Comparison of ENCODE assay signal across 34 cellular contexts in the genomic region with DNA sequence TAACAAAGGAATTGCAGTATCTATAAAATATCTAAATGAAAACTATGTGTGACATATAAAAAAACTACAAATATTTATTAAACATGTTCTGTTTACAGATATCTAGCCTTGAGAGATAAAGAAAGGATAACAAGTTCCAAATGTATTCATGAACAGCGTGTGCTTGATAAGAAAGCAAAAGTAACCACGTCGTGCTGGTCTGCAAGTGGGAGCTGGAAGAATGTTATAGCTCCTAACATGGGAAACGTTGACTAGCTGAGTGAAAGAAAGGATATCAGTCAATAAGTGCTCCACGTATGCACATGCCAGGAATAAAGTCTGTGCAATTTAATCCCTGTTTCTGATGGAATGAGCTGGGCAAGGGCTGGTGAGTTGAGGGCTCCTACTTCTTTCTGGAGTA.
DNase-seq lines count a peak whose midpoint lies in the region; ATAC-seq, FAIRE-seq and TF ChIP-seq lines count a peak whose summit lies in the region.
"Had no signal": no experiment of that assay in that cellular context is flagged by ENCODE, and none has a peak within 500 bp of the region (broad histone marks: within the 10 kb centered on the region; RNA-seq: fewer than 3 reads in every experiment).

No MANE protein-coding gene starts in this region.

- no peak overlapping the region for H2AK5ac ChIP-seq in IMR-90 (ENCODE audit: low read depth, low read length)

- POLR2A ChIA-PET in Caco-2 (lab: Charles Lee) (no interaction called here), IMR-90 (lab: Charles Lee; ENCODE audit: unreplicated experiment) (no interaction called here), GM12878 (lab: Charles Lee) (no interaction called here)

- no peak overlapping the region for H3K18ac ChIP-seq in IMR-90 (ENCODE audit: low read depth, low read length)

- no peaks in the 10 kb centered on the region for H3K9me1 ChIP-seq in IMR-90 (ENCODE audit: insufficient read depth, low read length)

- TF ChIP-seq CTCF in Caco-2 (IDR thresholded peaks at IDR 0.05; ENCODE audit: insufficient read depth in 1 of 2, low read depth in 1 of 2, low read length in 1 of 2, severe bottlenecking in 1 of 2, unreplicated experiment in 1 of 2) (no peak), IMR-90 (conservative IDR thresholded peaks at IDR 0.05; ENCODE audit: low read depth, low read length) (no peak), GM12878 (IDR thresholded peaks at IDR 0.05 in 2 of 3, conservative IDR thresholded peaks at IDR 0.05 in 1 of 3; ENCODE audit: control insufficient read depth in 2 of 3, extremely low read depth in 1 of 3, insufficient read depth in 1 of 3, low read depth in 3 of 3, low read length in 3 of 3) (no peak)

- RAD21 ChIA-PET in GM12878 (lab: Charles Lee; ENCODE audit: unreplicated experiment): interaction anchor here (0.6 to 1.0 kb wide), 2 partner anchors 9 to 18 kb away, joined by 3 read pairs; no protein-coding TSS in a partner anchor

- no peak for TF ChIP-seq RAD21 in IMR-90 (IDR thresholded peaks at IDR 0.05; ENCODE audit: low read length)
- TF ChIP-seq RAD21 in GM12878 (IDR thresholded peaks at IDR 0.05; ENCODE audit: insufficient read depth, low read depth, low read length): no peak

- H4K20me1 ChIP-seq in IMR-90 (ENCODE audit: insufficient read depth, low read length): no peaks in the 10 kb centered on the region
- no peaks in the 10 kb centered on the region for H4K20me1 ChIP-seq in GM12878 (ENCODE audit: control insufficient read depth, insufficient read depth)
- H4K20me1 ChIP-seq: BLaER1 had no signal

- H4K8ac ChIP-seq in IMR-90 (ENCODE audit: low read depth in 2 of 2, low read length in 2 of 2): no peak overlapping the region

- no TSS peak for BruUV-seq in Caco-2 (replicated peaks; lab: Mats Ljungman, UMichigan)
- no TSS peak for BruUV-seq in IMR-90 (replicated peaks; lab: Mats Ljungman, UMichigan)
- no TSS peak for BruUV-seq in GM12878 (replicated peaks; lab: Mats Ljungman, UMichigan)

- no peak for ATAC-seq in IMR-90 (ENCODE audit: low read depth)
- peak; percentile 38 for ATAC-seq in GM12878
- ATAC-seq in GM21526 (IDR thresholded peaks at IDR 0.05; ENCODE audit: low FRiP score, unreplicated experiment): no peak
- ATAC-seq: heart right ventricle; mucosa of descending colon; natural killer cell; stimulated activated effector memory CD8-positive, alpha-beta T cell treated with anti-CD3 and anti-CD28 coated beads, Interleukin-12 subunit alpha, Interleukin-12 subunit beta, amount 100 ng/mL, for 72 hours had no signal

- in situ Hi-C loops in IMR-90 (cut with MboI; ENCODE audit: low sequenced_read_pairs): no loop called here
- in situ Hi-C loops in GM12878 (cut with MboI): no loop called here

- H3K27ac Mint-ChIP-seq in Caco-2 (ENCODE audit: unreplicated experiment): no peak overlapping the region
- H3K27ac Mint-ChIP-seq: activated CD4-positive, alpha-beta T cell treated with anti-CD3 and anti-CD28 coated beads, Interleukin-2, amount 10 ng/mL, durations not matched to agents 7 days and 5 days; activated naive CD8-positive, alpha-beta T cell treated with anti-CD3 and anti-CD28 coated beads, Interleukin-2, amount 10 ng/mL, durations not matched to agents 7 days and 5 days; natural killer cell; stimulated activated effector memory CD8-positive, alpha-beta T cell treated with anti-CD3 and anti-CD28 coated beads, Interleukin-12 subunit alpha, Interleukin-12 subunit beta, amount 100 ng/mL, for 72 hours had no signal

- H2AK9ac ChIP-seq in IMR-90 (replicated peaks; ENCODE audit: low read depth, low read length, poor library complexity): no peak overlapping the region

- no peak overlapping the region for H3K9ac ChIP-seq in IMR-90 (ENCODE audit: low read depth, low read length)
- no peak overlapping the region for H3K9ac ChIP-seq in GM12878 (ENCODE audit: control insufficient read depth, insufficient read depth, low read length)
- H3K9ac ChIP-seq: BLaER1, GM23248, KMS-11 had no signal

- H3K4me3 ChIP-seq in Caco-2 (ENCODE audit: low read depth, low read length) (no peak overlapping the region), IMR-90 (ENCODE audit: insufficient read depth, low read depth, low read length) (peak overlapping the region; percentile 4; the same call in 1 of the 2 replicates), GM12878 (no peak overlapping the region)
- H3K4me3 ChIP-seq: BLaER1, GM23248, heart right ventricle, lung, mucosa of descending colon, transverse colon had no signal

- H3K36me3 ChIP-seq in Caco-2 (ENCODE audit: control insufficient read depth, insufficient read depth, low read length) (no peaks in the 10 kb centered on the region), IMR-90 (ENCODE audit: control insufficient read depth, insufficient read depth, low read length) (no peaks in the 10 kb centered on the region), GM12878 (ENCODE audit: control insufficient read depth in 2 of 2, insufficient read depth in 2 of 2, low read length in 1 of 2) (no peaks in the 10 kb centered on the region)
- H3K36me3 ChIP-seq: BLaER1, heart right ventricle, transverse colon, WERI-Rb-1 had no signal

- no peak overlapping the region for H2BK120ac ChIP-seq in IMR-90 (ENCODE audit: low read depth, low read length)

- H3K27me3 ChIP-seq in Caco-2 (replicated peaks; ENCODE audit: control insufficient read depth, insufficient read depth, low read length) (no peaks in the 10 kb centered on the region), IMR-90 (ENCODE audit: control insufficient read depth, insufficient read depth, low read length) (no peaks in the 10 kb centered on the region), GM12878 (replicated peaks in 1 of 2; ENCODE audit: control insufficient read depth in 2 of 2, insufficient read depth in 2 of 2, low read length in 1 of 2) (no peaks in the 10 kb centered on the region)
- H3K27me3 ChIP-seq: BLaER1, transverse colon had no signal

- no peak overlapping the region for H3K14ac ChIP-seq in IMR-90 (replicated peaks; ENCODE audit: low read depth, low read length)

- H3K4me1 Mint-ChIP-seq in Caco-2 (ENCODE audit: low read depth, unreplicated experiment): peaks cover 12% of the 10 kb centered on the region
- H3K4me1 Mint-ChIP-seq: activated CD4-positive, alpha-beta T cell treated with anti-CD3 and anti-CD28 coated beads, Interleukin-2, amount 10 ng/mL, durations not matched to agents 7 days and 5 days; activated naive CD8-positive, alpha-beta T cell treated with anti-CD3 and anti-CD28 coated beads, Interleukin-2, amount 10 ng/mL, durations not matched to agents 7 days and 5 days; natural killer cell; stimulated activated effector memory CD8-positive, alpha-beta T cell treated with anti-CD3 and anti-CD28 coated beads, Interleukin-12 subunit alpha, Interleukin-12 subunit beta, amount 100 ng/mL, for 72 hours had no signal

- H2BK15ac ChIP-seq in IMR-90 (ENCODE audit: low read depth, low read length): no peak overlapping the region

- TF ChIP-seq POLR2A in IMR-90 (IDR thresholded peaks at IDR 0.05; ENCODE audit: low read depth, low read length): no peak
- no peak for TF ChIP-seq POLR2A in GM12878 (IDR thresholded peaks at IDR 0.05; ENCODE audit: low read depth, low read length)

- no peaks in the 10 kb centered on the region for H3K79me2 ChIP-seq in GM12878 (ENCODE audit: control insufficient read depth, insufficient read depth, low read length)

- H3K27me3 Mint-ChIP-seq in Caco-2 (ENCODE audit: insufficient read depth, unreplicated experiment): peaks cover 17% of the 10 kb centered on the region

- dilution Hi-C loops in IMR-90 (cut with HindIII; ENCODE audit: low sequenced_read_pairs, unreplicated experiment): no loop called here

- H4K91ac ChIP-seq in IMR-90 (ENCODE audit: insufficient read depth, low read depth, low read length): no peak overlapping the region

- H3K23ac ChIP-seq in IMR-90 (ENCODE audit: low read depth, low read length): no peak overlapping the region

- no peak for FAIRE-seq in GM12878 (lab: Jason Lieb, UNC)

- H3K9me3 ChIP-seq in Caco-2 (0 out of 2 replicates have a peak, but pooled peaks cover 2% of the 10 kb centered on the region), IMR-90 (ENCODE audit: control insufficient read depth, insufficient read depth, low read length) (no peaks in the 10 kb centered on the region), GM12878 (replicated peaks; ENCODE audit: control insufficient read depth, insufficient read depth, low read length) (no peaks in the 10 kb centered on the region)
- H3K9me3 ChIP-seq: BLaER1, heart right ventricle, mucosa of descending colon, transverse colon had no signal

- intact Hi-C loops in Caco-2 (cut with micrococcal nuclease; ENCODE audit: unreplicated experiment): no loop called here
- intact Hi-C loops in IMR-90 (cut with micrococcal nuclease): no loop called here
- intact Hi-C loops in GM12878 (cut with micrococcal nuclease; ENCODE audit: unreplicated experiment): no loop called here

- H2AFZ ChIP-seq in IMR-90 (replicated peaks; ENCODE audit: low read length, poor library complexity) (no peak overlapping the region), GM12878 (ENCODE audit: control insufficient read depth, low read depth, low read length) (no peak overlapping the region)
- H2AFZ ChIP-seq: GM23248 had no signal

- H3K4me2 ChIP-seq in IMR-90 (ENCODE audit: low read depth, low read length) (peak overlapping the region; percentile 69), GM12878 (ENCODE audit: control insufficient read depth, insufficient read depth) (no peak overlapping the region)
- H3K4me2 ChIP-seq: BLaER1, KMS-11 had no signal

- CTCF ChIA-PET in Caco-2 (lab: Charles Lee) (no interaction called here), IMR-90 (lab: Yijun Ruan, JAX) (interaction anchor here (1.0 kb wide), 1 partner anchor 24 kb away, joined by 3 read pairs; no protein-coding TSS in a partner anchor), GM12878 (lab: Yijun Ruan, JAX) (interaction anchor here (0.9 to 1.4 kb wide), 2 partner anchors 8 to 73 kb away, joined by 3 to 6 read pairs; no protein-coding TSS in a partner anchor)

- H3K4me1 ChIP-seq in Caco-2 (no peaks in the 10 kb centered on the region), IMR-90 (ENCODE audit: control insufficient read depth, insufficient read depth, low read length) (no peaks in the 10 kb centered on the region), GM12878 (ENCODE audit: control insufficient read depth, insufficient read depth, low read length) (no peaks in the 10 kb centered on the region)
- H3K4me1 ChIP-seq: BLaER1 had no signal

- H3K4ac ChIP-seq in IMR-90 (ENCODE audit: low read depth, low read length): no peak overlapping the region

- no peaks in the 10 kb centered on the region for H3K36me3 Mint-ChIP-seq in Caco-2 (ENCODE audit: insufficient read depth, unreplicated experiment)
- H3K36me3 Mint-ChIP-seq: activated naive CD8-positive, alpha-beta T cell treated with anti-CD3 and anti-CD28 coated beads, Interleukin-2, amount 10 ng/mL, durations not matched to agents 7 days and 5 days; natural killer cell; stimulated activated effector memory CD8-positive, alpha-beta T cell treated with anti-CD3 and anti-CD28 coated beads, Interleukin-12 subunit alpha, Interleukin-12 subunit beta, amount 100 ng/mL, for 72 hours had no signal

- SMC1A ChIA-PET in GM12878 (lab: Charles Lee; ENCODE audit: uncharacterized antibody, unreplicated experiment): interaction anchor here (1.2 kb wide), 1 partner anchor 9 kb away, joined by 4 read pairs; no protein-coding TSS in a partner anchor

- DNase-seq in Caco-2: no peak
- DNase-seq in IMR-90: no peak
- no peak for DNase-seq in GM12878 (ENCODE audit: low read depth, low spot score)
- DNase-seq in iris pigment epithelial cell (ENCODE audit: low read depth): peak; percentile 3
- DNase-seq in NCI-H187 treated with DMSO at 0.1 percent for 48 hours (lab: John Stamatoyannopoulos, UW): no peak
- no peak for DNase-seq in nucleus accumbens (lab: John Stamatoyannopoulos, UW)
- DNase-seq in kidney tubule cell (ENCODE audit: low spot score): no peak
- DNase-seq: activated CD4-positive, alpha-beta T cell treated with anti-CD3 and anti-CD28 coated beads, Interleukin-2, amount 10 ng/mL, durations not matched to agents 7 days and 5 days; activated effector memory CD4-positive, alpha-beta T cell treated with Interleukin-2 at 50 U/mL for 16 hours; activated naive CD8-positive, alpha-beta T cell treated with anti-CD3 and anti-CD28 coated beads, Interleukin-2, amount 10 ng/mL, durations not matched to agents 7 days and 5 days; activated T-cell treated with anti-CD3 and anti-CD28 coated beads, Interleukin-2, amount 50 U/mL, for 1 hour; caudate nucleus; cortex of kidney; DMS53; effector memory CD4-positive, alpha-beta T cell; erythroblast; GM23248; heart right ventricle; kidney glomerular epithelial cell; mucosa of descending colon; natural killer cell; NCI-H1436; NCI-H226; NCI-H526 treated with DMSO at 0.1 percent for 48 hours; SHP77 treated with DMSO at 0.1 percent for 48 hours; stimulated activated CD4-positive, alpha-beta T cell treated with anti-CD3 and anti-CD28 coated beads, Interleukin-15, amount 100 ng/mL, for 24 hours; T-helper 9 cell; transverse colon; WERI-Rb-1 had no signal

- 2% methylated on average over 5 of the region's 5 CpGs; no CpG with 5 or more reads in 1 of the 2 experiments for WGBS in IMR-90 (ENCODE audit: extremely low coverage in 2 of 2, insufficient read length in 1 of 2), 2 experiments
- WGBS in GM12878 (ENCODE audit: insufficient coverage, insufficient replicate concordance, low lambda C conversion rate, missing lambda C conversion rate): 12% methylated on average over 5 of the region's 5 CpGs

- no peak overlapping the region for H3K56ac ChIP-seq in IMR-90 (ENCODE audit: extremely low read depth, insufficient read depth, low read length)

- H4K5ac ChIP-seq in IMR-90 (ENCODE audit: low read depth, low read length): no peak overlapping the region

- H3K79me1 ChIP-seq in IMR-90 (ENCODE audit: low read depth in 1 of 2, low read length in 2 of 2): no peaks in the 10 kb centered on the region

- H2BK5ac ChIP-seq in IMR-90 (ENCODE audit: low read depth, low read length, poor library complexity, severe bottlenecking): no peak overlapping the region

- H3K9me3 Mint-ChIP-seq in Caco-2 (ENCODE audit: unreplicated experiment): no peaks in the 10 kb centered on the region
- H3K9me3 Mint-ChIP-seq: activated CD4-positive, alpha-beta T cell treated with anti-CD3 and anti-CD28 coated beads, Interleukin-2, amount 10 ng/mL, durations not matched to agents 7 days and 5 days; activated naive CD8-positive, alpha-beta T cell treated with anti-CD3 and anti-CD28 coated beads, Interleukin-2, amount 10 ng/mL, durations not matched to agents 7 days and 5 days; natural killer cell; stimulated activated effector memory CD8-positive, alpha-beta T cell treated with anti-CD3 and anti-CD28 coated beads, Interleukin-12 subunit alpha, Interleukin-12 subunit beta, amount 100 ng/mL, for 72 hours had no signal

- no peak overlapping the region for H3K27ac ChIP-seq in IMR-90 (ENCODE audit: insufficient read depth, low read length)
- H3K27ac ChIP-seq in GM12878 (ENCODE audit: control insufficient read depth, insufficient read depth): no peak overlapping the region
- H3K27ac ChIP-seq: BLaER1, GM23248, heart right ventricle, KMS-11, transverse colon, WERI-Rb-1 had no signal

- TF ChIP-seq EP300 in GM12878 (IDR thresholded peaks at IDR 0.05; ENCODE audit: borderline replicate concordance in 1 of 2, control insufficient read depth in 1 of 2, low read depth in 2 of 2, low read length in 2 of 2): no peak

- no peak overlapping the region for H2BK20ac ChIP-seq in IMR-90 (ENCODE audit: low read depth, low read length)

- peak overlapping the region; percentile 21 for H3K4me3 Mint-ChIP-seq in Caco-2 (ENCODE audit: unreplicated experiment)
- H3K4me3 Mint-ChIP-seq: activated CD4-positive, alpha-beta T cell treated with anti-CD3 and anti-CD28 coated beads, Interleukin-2, amount 10 ng/mL, durations not matched to agents 7 days and 5 days; activated naive CD8-positive, alpha-beta T cell treated with anti-CD3 and anti-CD28 coated beads, Interleukin-2, amount 10 ng/mL, durations not matched to agents 7 days and 5 days; natural killer cell; stimulated activated effector memory CD8-positive, alpha-beta T cell treated with anti-CD3 and anti-CD28 coated beads, Interleukin-12 subunit alpha, Interleukin-12 subunit beta, amount 100 ng/mL, for 72 hours had no signal
